In the genomic region with DNA sequence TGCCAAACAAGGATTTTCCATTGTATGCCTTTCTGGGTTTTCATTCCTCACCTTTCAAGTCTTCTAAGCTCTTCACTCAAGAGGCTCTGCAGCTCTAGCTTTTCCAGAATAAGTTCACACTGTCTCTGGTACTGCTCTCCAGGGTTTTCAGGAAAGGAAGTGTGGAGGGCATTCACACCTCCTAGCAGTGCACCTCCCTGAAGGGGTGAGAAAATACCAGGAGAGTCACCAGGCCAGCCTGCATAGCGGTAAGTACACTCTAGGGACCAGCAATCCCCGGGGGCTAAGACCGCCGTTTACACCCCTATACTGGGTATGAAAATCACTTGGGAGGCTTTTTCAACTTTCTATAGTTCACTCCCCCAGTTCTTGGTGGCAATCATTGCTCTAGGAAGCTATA, we compare ENCODE assay signal across 1 cellular context.
TF ChIP-seq lines count a peak whose summit lies in the region.

No MANE protein-coding gene starts in this region.

TF ChIP-seq in K562, 482 proteins besides CTCF, POLR2A, EP300 and RAD21 (continued from another document):
- TF ChIP-seq, protein P1, sequence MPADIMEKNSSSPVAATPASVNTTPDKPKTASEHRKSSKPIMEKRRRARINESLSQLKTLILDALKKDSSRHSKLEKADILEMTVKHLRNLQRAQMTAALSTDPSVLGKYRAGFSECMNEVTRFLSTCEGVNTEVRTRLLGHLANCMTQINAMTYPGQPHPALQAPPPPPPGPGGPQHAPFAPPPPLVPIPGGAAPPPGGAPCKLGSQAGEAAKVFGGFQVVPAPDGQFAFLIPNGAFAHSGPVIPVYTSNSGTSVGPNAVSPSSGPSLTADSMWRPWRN (IDR thresholded peaks at IDR 0.05; ENCODE audit: low read depth) = no peak
- TF ChIP-seq ETS2 (tag; IDR thresholded peaks at IDR 0.05; ENCODE audit: borderline replicate concordance, poor library complexity, severe bottlenecking) (no peak), NELFE (IDR thresholded peaks at IDR 0.05; ENCODE audit: insufficient read depth, insufficient read length) (no peak), C11orf30 (IDR thresholded peaks at IDR 0.05; ENCODE audit: low read depth) (no peak), ZNF609 (CRISPR knock-in tag; IDR thresholded peaks at IDR 0.05; ENCODE audit: borderline replicate concordance) (no peak)
- TF ChIP-seq, protein P2, sequence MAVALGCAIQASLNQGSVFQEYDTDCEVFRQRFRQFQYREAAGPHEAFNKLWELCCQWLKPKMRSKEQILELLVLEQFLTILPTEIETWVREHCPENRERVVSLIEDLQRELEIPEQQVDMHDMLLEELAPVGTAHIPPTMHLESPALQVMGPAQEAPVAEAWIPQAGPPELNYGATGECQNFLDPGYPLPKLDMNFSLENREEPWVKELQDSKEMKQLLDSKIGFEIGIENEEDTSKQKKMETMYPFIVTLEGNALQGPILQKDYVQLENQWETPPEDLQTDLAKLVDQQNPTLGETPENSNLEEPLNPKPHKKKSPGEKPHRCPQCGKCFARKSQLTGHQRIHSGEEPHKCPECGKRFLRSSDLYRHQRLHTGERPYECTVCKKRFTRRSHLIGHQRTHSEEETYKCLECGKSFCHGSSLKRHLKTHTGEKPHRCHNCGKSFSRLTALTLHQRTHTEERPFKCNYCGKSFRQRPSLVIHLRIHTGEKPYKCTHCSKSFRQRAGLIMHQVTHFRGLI (CRISPR knock-in tag; IDR thresholded peaks at IDR 0.05) = no peak
